ENCODE assay signal across 11 cellular contexts in genomic region chr2:68771211-68771721, GRCh38. TPM values are rescaled to one million over a fixed set of nuclear protein-coding genes. Genes with fewer than 3 reads are reported as not detected.
DNase-seq lines count a peak whose midpoint lies in the region; ATAC-seq and TF ChIP-seq lines count a peak whose summit lies in the region.
"Had no signal": no experiment of that assay in that cellular context is flagged by ENCODE, and none has a peak within 500 bp of the region (broad histone marks: within the 10 kb centered on the region; RNA-seq: fewer than 3 reads in every experiment).

No MANE protein-coding gene starts in this region.

- no peak for TF ChIP-seq CTCF in suprapubic skin (IDR thresholded peaks at IDR 0.05)

- ATAC-seq in activated CD4-positive, CD25-positive, alpha-beta regulatory T cell treated with anti-CD3 and anti-CD28 coated beads, Interleukin-2, amount 50 U/mL, for 24 hours: peak; percentile 13 to 25
- ATAC-seq in GM21360 (IDR thresholded peaks at IDR 0.05; ENCODE audit: unreplicated experiment): no peak

- DNase-seq in activated CD4-positive, CD25-positive, alpha-beta regulatory T cell (lab: John Stamatoyannopoulos, UW): no peak
- no peak for DNase-seq in activated naive CD8-positive, alpha-beta T cell treated with anti-CD3 and anti-CD28 coated beads for 36 hours
- peak; percentile 2 for DNase-seq in kidney glomerular epithelial cell (lab: John Stamatoyannopoulos, UW)
- no peak for DNase-seq in suprapubic skin (ENCODE audit: low spot score in 2 of 2)
- no peak for DNase-seq in epidermal melanocyte (ENCODE audit: insufficient read length, low spot score)
- DNase-seq in effector CD8-positive, alpha-beta T cell (lab: John Stamatoyannopoulos, UW): no peak
- DNase-seq: central memory CD4-positive, alpha-beta T cell; HCEC 1CT had no signal

- TF ChIP-seq EP300 in suprapubic skin (IDR thresholded peaks at IDR 0.05): no peak

- H3K4me1 Mint-ChIP-seq in activated naive CD8-positive, alpha-beta T cell treated with anti-CD3 and anti-CD28 coated beads for 36 hours: peaks cover 93% of the 10 kb centered on the region

- H3K36me3 Mint-ChIP-seq in activated naive CD8-positive, alpha-beta T cell treated with anti-CD3 and anti-CD28 coated beads for 36 hours: peaks cover 32% of the 10 kb centered on the region

- H3K4me3 ChIP-seq in suprapubic skin: no peak overlapping the region

- TF ChIP-seq POLR2A in suprapubic skin (IDR thresholded peaks at IDR 0.05): no peak

- H3K4me1 ChIP-seq in suprapubic skin: peaks cover 18% of the 10 kb centered on the region

- peak overlapping the region; percentile 30 for H3K4me3 Mint-ChIP-seq in activated naive CD8-positive, alpha-beta T cell treated with anti-CD3 and anti-CD28 coated beads for 36 hours

- H3K9me3 ChIP-seq in suprapubic skin: no peaks in the 10 kb centered on the region

- H3K27me3 Mint-ChIP-seq in activated naive CD8-positive, alpha-beta T cell treated with anti-CD3 and anti-CD28 coated beads for 36 hours: no peaks in the 10 kb centered on the region

- WGBS in suprapubic skin: 65% methylated on average over 3 of the region's 3 CpGs

- H3K27ac ChIP-seq in suprapubic skin: peak overlapping the region; percentile 35
- H3K27ac ChIP-seq: VCaP had no signal

- H3K9me3 Mint-ChIP-seq in activated naive CD8-positive, alpha-beta T cell treated with anti-CD3 and anti-CD28 coated beads for 36 hours: no peaks in the 10 kb centered on the region

- H3K36me3 ChIP-seq in suprapubic skin: no peaks in the 10 kb centered on the region

- no peaks in the 10 kb centered on the region for H3K27me3 ChIP-seq in suprapubic skin

- H3K27ac Mint-ChIP-seq in activated naive CD8-positive, alpha-beta T cell treated with anti-CD3 and anti-CD28 coated beads for 36 hours: peak overlapping the region; percentile 90

RNA-seq across cellular contexts. Expression of gene ARHGAP25, which starts 36.7 kb away (rescaled TPM):
- 10 to 100 TPM; 47.4 to 51.0 TPM for total RNA-seq in activated naive CD8-positive, alpha-beta T cell treated with anti-CD3 and anti-CD28 coated beads for 36 hours
- 10 to 100 TPM in 1 of 4 donors, 1 to 10 TPM in 3; 2.0 to 10.9 (median 6.1) TPM for total RNA-seq in suprapubic skin

Comparison
In these comparisons a context has a peak if more than half of its experiments do, and no peak if none do; other contexts are left out.
1. RNA of gene ARHGAP25, which starts 36.7 kb away (total RNA-seq): 47.4 to 51.0 TPM in activated naive CD8-positive, alpha-beta T cell treated with anti-CD3 and anti-CD28 coated beads for 36 hours; 2.0 to 10.9 TPM in suprapubic skin; every median in the first group is over 4 times any median in the second.